1 cellular context compared by ENCODE assay signal in genomic region chr4:100819505-100819904, GRCh38.
TF ChIP-seq lines count a peak whose summit lies in the region.

No MANE protein-coding gene starts in this region.

TF ChIP-seq in GM23338, 12 proteins besides CTCF, POLR2A, EP300 and RAD21 (continued from another document):
- TF ChIP-seq, protein P1, sequence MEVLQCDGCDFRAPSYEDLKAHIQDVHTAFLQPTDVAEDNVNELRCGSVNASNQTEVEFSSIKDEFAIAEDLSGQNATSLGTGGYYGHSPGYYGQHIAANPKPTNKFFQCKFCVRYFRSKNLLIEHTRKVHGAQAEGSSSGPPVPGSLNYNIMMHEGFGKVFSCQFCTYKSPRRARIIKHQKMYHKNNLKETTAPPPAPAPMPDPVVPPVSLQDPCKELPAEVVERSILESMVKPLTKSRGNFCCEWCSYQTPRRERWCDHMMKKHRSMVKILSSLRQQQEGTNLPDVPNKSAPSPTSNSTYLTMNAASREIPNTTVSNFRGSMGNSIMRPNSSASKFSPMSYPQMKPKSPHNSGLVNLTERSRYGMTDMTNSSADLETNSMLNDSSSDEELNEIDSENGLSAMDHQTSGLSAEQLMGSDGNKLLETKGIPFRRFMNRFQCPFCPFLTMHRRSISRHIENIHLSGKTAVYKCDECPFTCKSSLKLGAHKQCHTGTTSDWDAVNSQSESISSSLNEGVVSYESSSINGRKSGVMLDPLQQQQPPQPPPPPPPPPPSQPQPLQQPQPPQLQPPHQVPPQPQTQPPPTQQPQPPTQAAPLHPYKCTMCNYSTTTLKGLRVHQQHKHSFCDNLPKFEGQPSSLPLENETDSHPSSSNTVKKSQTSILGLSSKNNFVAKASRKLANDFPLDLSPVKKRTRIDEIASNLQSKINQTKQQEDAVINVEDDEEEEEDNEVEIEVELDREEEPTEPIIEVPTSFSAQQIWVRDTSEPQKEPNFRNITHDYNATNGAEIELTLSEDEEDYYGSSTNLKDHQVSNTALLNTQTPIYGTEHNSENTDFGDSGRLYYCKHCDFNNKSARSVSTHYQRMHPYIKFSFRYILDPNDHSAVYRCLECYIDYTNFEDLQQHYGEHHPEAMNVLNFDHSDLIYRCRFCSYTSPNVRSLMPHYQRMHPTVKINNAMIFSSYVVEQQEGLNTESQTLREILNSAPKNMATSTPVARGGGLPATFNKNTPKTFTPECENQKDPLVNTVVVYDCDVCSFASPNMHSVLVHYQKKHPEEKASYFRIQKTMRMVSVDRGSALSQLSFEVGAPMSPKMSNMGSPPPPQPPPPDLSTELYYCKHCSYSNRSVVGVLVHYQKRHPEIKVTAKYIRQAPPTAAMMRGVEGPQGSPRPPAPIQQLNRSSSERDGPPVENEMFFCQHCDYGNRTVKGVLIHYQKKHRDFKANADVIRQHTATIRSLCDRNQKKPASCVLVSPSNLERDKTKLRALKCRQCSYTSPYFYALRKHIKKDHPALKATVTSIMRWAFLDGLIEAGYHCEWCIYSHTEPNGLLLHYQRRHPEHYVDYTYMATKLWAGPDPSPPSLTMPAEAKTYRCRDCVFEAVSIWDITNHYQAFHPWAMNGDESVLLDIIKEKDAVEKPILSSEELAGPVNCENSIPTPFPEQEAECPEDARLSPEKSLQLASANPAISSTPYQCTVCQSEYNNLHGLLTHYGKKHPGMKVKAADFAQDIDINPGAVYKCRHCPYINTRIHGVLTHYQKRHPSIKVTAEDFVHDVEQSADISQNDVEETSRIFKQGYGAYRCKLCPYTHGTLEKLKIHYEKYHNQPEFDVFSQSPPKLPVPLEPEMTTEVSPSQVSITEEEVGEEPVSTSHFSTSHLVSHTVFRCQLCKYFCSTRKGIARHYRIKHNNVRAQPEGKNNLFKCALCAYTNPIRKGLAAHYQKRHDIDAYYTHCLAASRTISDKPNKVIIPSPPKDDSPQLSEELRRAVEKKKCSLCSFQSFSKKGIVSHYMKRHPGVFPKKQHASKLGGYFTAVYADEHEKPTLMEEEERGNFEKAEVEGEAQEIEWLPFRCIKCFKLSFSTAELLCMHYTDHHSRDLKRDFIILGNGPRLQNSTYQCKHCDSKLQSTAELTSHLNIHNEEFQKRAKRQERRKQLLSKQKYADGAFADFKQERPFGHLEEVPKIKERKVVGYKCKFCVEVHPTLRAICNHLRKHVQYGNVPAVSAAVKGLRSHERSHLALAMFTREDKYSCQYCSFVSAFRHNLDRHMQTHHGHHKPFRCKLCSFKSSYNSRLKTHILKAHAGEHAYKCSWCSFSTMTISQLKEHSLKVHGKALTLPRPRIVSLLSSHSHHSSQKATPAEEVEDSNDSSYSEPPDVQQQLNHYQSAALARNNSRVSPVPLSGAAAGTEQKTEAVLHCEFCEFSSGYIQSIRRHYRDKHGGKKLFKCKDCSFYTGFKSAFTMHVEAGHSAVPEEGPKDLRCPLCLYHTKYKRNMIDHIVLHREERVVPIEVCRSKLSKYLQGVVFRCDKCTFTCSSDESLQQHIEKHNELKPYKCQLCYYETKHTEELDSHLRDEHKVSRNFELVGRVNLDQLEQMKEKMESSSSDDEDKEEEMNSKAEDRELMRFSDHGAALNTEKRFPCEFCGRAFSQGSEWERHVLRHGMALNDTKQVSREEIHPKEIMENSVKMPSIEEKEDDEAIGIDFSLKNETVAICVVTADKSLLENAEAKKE (CRISPR knock-in tag; IDR thresholded peaks at IDR 0.05): no peak
- no peak for TF ChIP-seq NANOG (IDR thresholded peaks at IDR 0.05; ENCODE audit: borderline replicate concordance)
TF ChIP-seq in GM23338: peak in this region for 0.
